Comparison of ENCODE assay signal across 1 cellular context in genomic region chr17:45428050-45428953, GRCh38.
A peak's percentile ranks its signal among the peaks of the same experiment; 100 is the strongest.
TF ChIP-seq lines count a peak whose summit lies in the region.

No MANE protein-coding gene starts in this region.

TF ChIP-seq in HEK293, 187 proteins besides CTCF, POLR2A, EP300 and RAD21 (continued from another document and continues in another):
- TF ChIP-seq, protein P1, sequence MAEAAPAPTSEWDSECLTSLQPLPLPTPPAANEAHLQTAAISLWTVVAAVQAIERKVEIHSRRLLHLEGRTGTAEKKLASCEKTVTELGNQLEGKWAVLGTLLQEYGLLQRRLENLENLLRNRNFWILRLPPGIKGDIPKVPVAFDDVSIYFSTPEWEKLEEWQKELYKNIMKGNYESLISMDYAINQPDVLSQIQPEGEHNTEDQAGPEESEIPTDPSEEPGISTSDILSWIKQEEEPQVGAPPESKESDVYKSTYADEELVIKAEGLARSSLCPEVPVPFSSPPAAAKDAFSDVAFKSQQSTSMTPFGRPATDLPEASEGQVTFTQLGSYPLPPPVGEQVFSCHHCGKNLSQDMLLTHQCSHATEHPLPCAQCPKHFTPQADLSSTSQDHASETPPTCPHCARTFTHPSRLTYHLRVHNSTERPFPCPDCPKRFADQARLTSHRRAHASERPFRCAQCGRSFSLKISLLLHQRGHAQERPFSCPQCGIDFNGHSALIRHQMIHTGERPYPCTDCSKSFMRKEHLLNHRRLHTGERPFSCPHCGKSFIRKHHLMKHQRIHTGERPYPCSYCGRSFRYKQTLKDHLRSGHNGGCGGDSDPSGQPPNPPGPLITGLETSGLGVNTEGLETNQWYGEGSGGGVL (tag by site-specific recombination; IDR thresholded peaks at IDR 0.05) = no peak
- TF ChIP-seq PATZ1 (tag by site-specific recombination; IDR thresholded peaks at IDR 0.05) (peak; percentile 40), ZNF707 (tag by site-specific recombination; IDR thresholded peaks at IDR 0.05) (no peak), ZNF548 (tag by site-specific recombination; IDR thresholded peaks at IDR 0.05) (no peak), YY2 (tag by site-specific recombination; IDR thresholded peaks at IDR 0.05) (no peak), KLF8 (tag by site-specific recombination; IDR thresholded peaks at IDR 0.05) (peak; percentile 79), GFI1B (tag by site-specific recombination; IDR thresholded peaks at IDR 0.05) (no peak), ZNF155 (tag by site-specific recombination; IDR thresholded peaks at IDR 0.05) (no peak), ZNF140 (tag by site-specific recombination; IDR thresholded peaks at IDR 0.05) (no peak), ZNF121 (tag by site-specific recombination; IDR thresholded peaks at IDR 0.05) (no peak), ZNF391 (tag by site-specific recombination; IDR thresholded peaks at IDR 0.05; ENCODE audit: borderline replicate concordance, low read depth) (peak; percentile 75; the same call in 1 of the 2 replicates), ZNF629 (tag by site-specific recombination; IDR thresholded peaks at IDR 0.05) (peak; percentile 54), ZNF510 (tag by site-specific recombination; IDR thresholded peaks at IDR 0.05; ENCODE audit: insufficient replicate concordance) (no peak), ZFP41 (tag by site-specific recombination; IDR thresholded peaks at IDR 0.05; ENCODE audit: borderline replicate concordance) (no peak), ZBTB7A (tag by site-specific recombination; IDR thresholded peaks at IDR 0.05; ENCODE audit: low read depth) (no peak), ZNF571 (tag by site-specific recombination; IDR thresholded peaks at IDR 0.05) (no peak), ZBTB17 (tag by site-specific recombination; IDR thresholded peaks at IDR 0.05) (peak; percentile 78), ZNF776 (tag by site-specific recombination; IDR thresholded peaks at IDR 0.05; ENCODE audit: borderline replicate concordance) (no peak), KLF16 (tag by site-specific recombination; IDR thresholded peaks at IDR 0.05) (0 out of 2 replicates have a peak, but pooled peaks have one; percentile 23), ZNF280D (tag by site-specific recombination; IDR thresholded peaks at IDR 0.05) (no peak), ZNF416 (tag by site-specific recombination; IDR thresholded peaks at IDR 0.05) (no peak), INSM2 (tag by site-specific recombination; IDR thresholded peaks at IDR 0.05) (no peak), PBX3 (CRISPR knock-in tag; IDR thresholded peaks at IDR 0.05) (peak; percentile 78; the same call in 1 of the 2 replicates), ZNF10 (tag by site-specific recombination; IDR thresholded peaks at IDR 0.05) (no peak), SCRT1 (tag by site-specific recombination; IDR thresholded peaks at IDR 0.05; ENCODE audit: borderline replicate concordance) (no peak), TRIM28 (IDR thresholded peaks at IDR 0.05; ENCODE audit: borderline replicate concordance, low read length) (no peak), KLF10 (tag by site-specific recombination; IDR thresholded peaks at IDR 0.05) (no peak), ZNF692 (tag by site-specific recombination; IDR thresholded peaks at IDR 0.05) (peak; percentile 93), ZNF701 (tag by site-specific recombination; IDR thresholded peaks at IDR 0.05) (no peak), WT1 (tag by site-specific recombination; IDR thresholded peaks at IDR 0.05) (no peak), ZSCAN30 (tag by site-specific recombination; IDR thresholded peaks at IDR 0.05) (0 out of 2 replicates have a peak, but pooled peaks have one; percentile 41), KLF9 (tag by site-specific recombination; IDR thresholded peaks at IDR 0.05; ENCODE audit: low read depth) (no peak), ZNF302 (tag by site-specific recombination; IDR thresholded peaks at IDR 0.05; ENCODE audit: low read depth) (no peak), ZNF837 (tag by site-specific recombination; IDR thresholded peaks at IDR 0.05) (no peak), ZNF792 (tag by site-specific recombination; IDR thresholded peaks at IDR 0.05) (no peak), ZNF266 (tag by site-specific recombination; IDR thresholded peaks at IDR 0.05; ENCODE audit: low read depth) (no peak), ZXDB (tag by site-specific recombination; IDR thresholded peaks at IDR 0.05) (no peak), ZNF549 (tag by site-specific recombination; IDR thresholded peaks at IDR 0.05) (no peak), ZBTB26 (tag by site-specific recombination; optimal IDR thresholded peaks at IDR 0.05) (no peak)
- TF ChIP-seq, protein P2, sequence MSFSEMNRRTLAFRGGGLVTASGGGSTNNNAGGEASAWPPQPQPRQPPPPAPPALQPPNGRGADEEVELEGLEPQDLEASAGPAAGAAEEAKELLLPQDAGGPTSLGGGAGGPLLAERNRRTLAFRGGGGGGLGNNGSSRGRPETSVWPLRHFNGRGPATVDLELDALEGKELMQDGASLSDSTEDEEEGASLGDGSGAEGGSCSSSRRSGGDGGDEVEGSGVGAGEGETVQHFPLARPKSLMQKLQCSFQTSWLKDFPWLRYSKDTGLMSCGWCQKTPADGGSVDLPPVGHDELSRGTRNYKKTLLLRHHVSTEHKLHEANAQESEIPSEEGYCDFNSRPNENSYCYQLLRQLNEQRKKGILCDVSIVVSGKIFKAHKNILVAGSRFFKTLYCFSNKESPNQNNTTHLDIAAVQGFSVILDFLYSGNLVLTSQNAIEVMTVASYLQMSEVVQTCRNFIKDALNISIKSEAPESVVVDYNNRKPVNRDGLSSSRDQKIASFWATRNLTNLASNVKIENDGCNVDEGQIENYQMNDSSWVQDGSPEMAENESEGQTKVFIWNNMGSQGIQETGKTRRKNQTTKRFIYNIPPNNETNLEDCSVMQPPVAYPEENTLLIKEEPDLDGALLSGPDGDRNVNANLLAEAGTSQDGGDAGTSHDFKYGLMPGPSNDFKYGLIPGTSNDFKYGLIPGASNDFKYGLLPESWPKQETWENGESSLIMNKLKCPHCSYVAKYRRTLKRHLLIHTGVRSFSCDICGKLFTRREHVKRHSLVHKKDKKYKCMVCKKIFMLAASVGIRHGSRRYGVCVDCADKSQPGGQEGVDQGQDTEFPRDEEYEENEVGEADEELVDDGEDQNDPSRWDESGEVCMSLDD (tag by site-specific recombination; IDR thresholded peaks at IDR 0.05) = 0 out of 2 replicates have a peak, but pooled peaks have one; percentile 29
- TF ChIP-seq, protein P3, sequence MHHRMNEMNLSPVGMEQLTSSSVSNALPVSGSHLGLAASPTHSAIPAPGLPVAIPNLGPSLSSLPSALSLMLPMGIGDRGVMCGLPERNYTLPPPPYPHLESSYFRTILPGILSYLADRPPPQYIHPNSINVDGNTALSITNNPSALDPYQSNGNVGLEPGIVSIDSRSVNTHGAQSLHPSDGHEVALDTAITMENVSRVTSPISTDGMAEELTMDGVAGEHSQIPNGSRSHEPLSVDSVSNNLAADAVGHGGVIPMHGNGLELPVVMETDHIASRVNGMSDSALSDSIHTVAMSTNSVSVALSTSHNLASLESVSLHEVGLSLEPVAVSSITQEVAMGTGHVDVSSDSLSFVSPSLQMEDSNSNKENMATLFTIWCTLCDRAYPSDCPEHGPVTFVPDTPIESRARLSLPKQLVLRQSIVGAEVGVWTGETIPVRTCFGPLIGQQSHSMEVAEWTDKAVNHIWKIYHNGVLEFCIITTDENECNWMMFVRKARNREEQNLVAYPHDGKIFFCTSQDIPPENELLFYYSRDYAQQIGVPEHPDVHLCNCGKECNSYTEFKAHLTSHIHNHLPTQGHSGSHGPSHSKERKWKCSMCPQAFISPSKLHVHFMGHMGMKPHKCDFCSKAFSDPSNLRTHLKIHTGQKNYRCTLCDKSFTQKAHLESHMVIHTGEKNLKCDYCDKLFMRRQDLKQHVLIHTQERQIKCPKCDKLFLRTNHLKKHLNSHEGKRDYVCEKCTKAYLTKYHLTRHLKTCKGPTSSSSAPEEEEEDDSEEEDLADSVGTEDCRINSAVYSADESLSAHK (tag by site-specific recombination; IDR thresholded peaks at IDR 0.05) = no peak
- TF ChIP-seq, protein P4, sequence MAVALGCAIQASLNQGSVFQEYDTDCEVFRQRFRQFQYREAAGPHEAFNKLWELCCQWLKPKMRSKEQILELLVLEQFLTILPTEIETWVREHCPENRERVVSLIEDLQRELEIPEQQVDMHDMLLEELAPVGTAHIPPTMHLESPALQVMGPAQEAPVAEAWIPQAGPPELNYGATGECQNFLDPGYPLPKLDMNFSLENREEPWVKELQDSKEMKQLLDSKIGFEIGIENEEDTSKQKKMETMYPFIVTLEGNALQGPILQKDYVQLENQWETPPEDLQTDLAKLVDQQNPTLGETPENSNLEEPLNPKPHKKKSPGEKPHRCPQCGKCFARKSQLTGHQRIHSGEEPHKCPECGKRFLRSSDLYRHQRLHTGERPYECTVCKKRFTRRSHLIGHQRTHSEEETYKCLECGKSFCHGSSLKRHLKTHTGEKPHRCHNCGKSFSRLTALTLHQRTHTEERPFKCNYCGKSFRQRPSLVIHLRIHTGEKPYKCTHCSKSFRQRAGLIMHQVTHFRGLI (tag by site-specific recombination; IDR thresholded peaks at IDR 0.05) = peak; percentile 43; the same call in 1 of the 2 replicates
